Comparison of ENCODE assay signal across 25 cellular contexts in genomic region chr2:124796647-124797437, GRCh38.
"Had no signal": no experiment of that assay in that cellular context is flagged by ENCODE, and none has a peak within 500 bp of the region (broad histone marks: within the 10 kb centered on the region; RNA-seq: fewer than 3 reads in every experiment).

No MANE protein-coding gene starts in this region.

- H3K4me3 ChIP-seq: K562, SJSA1, SK-N-MC had no signal

- H3K36me3 ChIP-seq: SJSA1 had no signal

- H3K4me1 ChIP-seq: SJSA1 had no signal

- H3K27me3 ChIP-seq: SJSA1 had no signal

- H3K27ac ChIP-seq: HL-60, KMS-11, SJSA1, SK-N-MC had no signal

- H3K4me3 Mint-ChIP-seq: IgD-negative memory B cell had no signal

- FAIRE-seq: HTR-8/SVneo, K562, RCC 7860 had no signal

- ATAC-seq: K562 had no signal

- H3K4me2 ChIP-seq: KMS-11 had no signal

- H3K27ac Mint-ChIP-seq: IgD-negative memory B cell had no signal

- DNase-seq: Kasumi-1, NCI-H1092, NCI-H1105 treated with DMSO at 0.1 percent for 48 hours, NCI-H1417 treated with DMSO at 0.1 percent for 48 hours, NCI-H187, NCI-H2029, NCI-H2081 treated with DMSO at 0.1 percent for 48 hours, NCI-H2171, NCI-H226, NCI-H446, NCI-H510A, NCI-H524 treated with DMSO at 0.1 percent for 48 hours, NCI-H69, NCI-H774, Right ventricle myocardium superior, RPMI8226, SIG-M5 had no signal

- H3K27me3 Mint-ChIP-seq: IgD-negative memory B cell had no signal

- H3K4me1 Mint-ChIP-seq: IgD-negative memory B cell had no signal
